In genomic region chr15:63391669-63392354, GRCh38 we compare ENCODE assay signal across 18 cellular contexts. TPM values are rescaled to one million over a fixed set of nuclear protein-coding genes. Genes with fewer than 3 reads are reported as not detected.
DNase-seq lines count a peak whose midpoint lies in the region; ATAC-seq and TF ChIP-seq lines count a peak whose summit lies in the region.
"Had no signal": no experiment of that assay in that cellular context is flagged by ENCODE, and none has a peak within 500 bp of the region (broad histone marks: within the 10 kb centered on the region; RNA-seq: fewer than 3 reads in every experiment).

No MANE protein-coding gene starts in this region.

- no peaks in the 10 kb centered on the region for H3K9me3 Mint-ChIP-seq in activated T-cell treated with anti-CD3 and anti-CD28 coated beads, Interleukin-2, amount 50 U/mL, for 24 hours
- H3K9me3 Mint-ChIP-seq in stimulated activated naive CD8-positive, alpha-beta T cell treated with anti-CD3 and anti-CD28 coated beads, Interleukin-15, amount 100 ng/mL, for 72 hours, result no peaks in the 10 kb centered on the region
- no peaks in the 10 kb centered on the region for H3K9me3 Mint-ChIP-seq in activated CD4-positive, alpha-beta memory T cell treated with anti-CD3 and anti-CD28 coated beads for 36 hours
- H3K9me3 Mint-ChIP-seq: CD8-positive, alpha-beta T cell; IgD-negative memory B cell had no signal

- no peak for ATAC-seq in RWPE2 (ENCODE audit: low read depth)
- ATAC-seq in stimulated activated naive CD8-positive, alpha-beta T cell treated with anti-CD3 and anti-CD28 coated beads, Interleukin-15, amount 100 ng/mL, for 72 hours, result no peak
- no peak for ATAC-seq in upper lobe of left lung (ENCODE audit: low FRiP score in 2 of 2)

- POLR2A ChIA-PET in activated CD4-positive, alpha-beta memory T cell treated with anti-CD3 and anti-CD28 coated beads for 36 hours (lab: Charles Lee), result no interaction called here

- intact Hi-C loops in activated CD4-positive, alpha-beta memory T cell treated with anti-CD3 and anti-CD28 coated beads for 36 hours (cut with micrococcal nuclease), result no loop called here

- no peaks in the 10 kb centered on the region for H3K36me3 Mint-ChIP-seq in activated T-cell treated with anti-CD3 and anti-CD28 coated beads, Interleukin-2, amount 50 U/mL, for 24 hours (ENCODE audit: low read depth)
- no peaks in the 10 kb centered on the region for H3K36me3 Mint-ChIP-seq in activated CD4-positive, alpha-beta memory T cell treated with anti-CD3 and anti-CD28 coated beads for 36 hours
- H3K36me3 Mint-ChIP-seq: CD8-positive, alpha-beta T cell; IgD-negative memory B cell had no signal

- H3K27me3 ChIP-seq in RWPE2 (ENCODE audit: insufficient read depth, poor library complexity, severe bottlenecking), result no peaks in the 10 kb centered on the region
- no peaks in the 10 kb centered on the region for H3K27me3 ChIP-seq in upper lobe of left lung

- H3K4me1 ChIP-seq in RWPE2 (ENCODE audit: insufficient read depth, poor library complexity, severe bottlenecking) (peaks cover 8% of the 10 kb centered on the region), upper lobe of left lung (peaks cover 0 to 19% (median 8%) of the 10 kb centered on the region in 4 donors)

- H3K36me3 ChIP-seq in RWPE2 (ENCODE audit: low read depth) (no peaks in the 10 kb centered on the region), upper lobe of left lung (no peaks in the 10 kb centered on the region)

- no peak for TF ChIP-seq EP300 in upper lobe of left lung (IDR thresholded peaks at IDR 0.05)

- WGBS in upper lobe of left lung, 2 donors, result 81 to 90% methylated on average over 6 of the region's 6 CpGs

- H3K4me3 ChIP-seq in RWPE2 (ENCODE audit: severe bottlenecking) (no peak overlapping the region), coronary artery (no peak overlapping the region), upper lobe of left lung (no peak overlapping the region)

- no peak overlapping the region for H3K4me3 Mint-ChIP-seq in activated T-cell treated with anti-CD3 and anti-CD28 coated beads, Interleukin-2, amount 50 U/mL, for 24 hours
- H3K4me3 Mint-ChIP-seq in stimulated activated naive CD8-positive, alpha-beta T cell treated with anti-CD3 and anti-CD28 coated beads, Interleukin-15, amount 100 ng/mL, for 72 hours, result no peak overlapping the region
- no peak overlapping the region for H3K4me3 Mint-ChIP-seq in activated CD4-positive, alpha-beta memory T cell treated with anti-CD3 and anti-CD28 coated beads for 36 hours
- H3K4me3 Mint-ChIP-seq: B cell, IgD-negative memory B cell had no signal

- CTCF ChIA-PET in activated CD4-positive, alpha-beta memory T cell treated with anti-CD3 and anti-CD28 coated beads for 36 hours (lab: Charles Lee), result no interaction called here

- H3K27ac Mint-ChIP-seq in activated T-cell treated with anti-CD3 and anti-CD28 coated beads, Interleukin-2, amount 50 U/mL, for 24 hours, result no peak overlapping the region
- no peak overlapping the region for H3K27ac Mint-ChIP-seq in stimulated activated naive CD8-positive, alpha-beta T cell treated with anti-CD3 and anti-CD28 coated beads, Interleukin-15, amount 100 ng/mL, for 72 hours
- no peak overlapping the region for H3K27ac Mint-ChIP-seq in activated CD4-positive, alpha-beta memory T cell treated with anti-CD3 and anti-CD28 coated beads for 36 hours
- H3K27ac Mint-ChIP-seq: B cell had no signal

- peak overlapping the region; percentile 33; the same call in 1 of the 2 replicates for H3K27ac ChIP-seq in C4-2B
- no peak overlapping the region for H3K27ac ChIP-seq in RWPE2 (ENCODE audit: poor library complexity, severe bottlenecking)
- H3K27ac ChIP-seq in coronary artery, result no peak overlapping the region
- H3K27ac ChIP-seq in upper lobe of left lung, result no peak overlapping the region
- H3K27ac ChIP-seq: RWPE1 had no signal

- TF ChIP-seq CTCF in C4-2B (conservative IDR thresholded peaks at IDR 0.05) (no peak), RWPE2 (IDR thresholded peaks at IDR 0.05; ENCODE audit: poor library complexity, severe bottlenecking) (no peak), coronary artery (IDR thresholded peaks at IDR 0.05) (no peak), upper lobe of left lung (IDR thresholded peaks at IDR 0.05) (no peak)

- TF ChIP-seq POLR2A in upper lobe of left lung (IDR thresholded peaks at IDR 0.05), result no peak

- H3K9me3 ChIP-seq in RWPE2 (ENCODE audit: severe bottlenecking), result no peaks in the 10 kb centered on the region
- H3K9me3 ChIP-seq in upper lobe of left lung, result no peaks in the 10 kb centered on the region

- DNase-seq in CD1c-positive myeloid dendritic cell (ENCODE audit: extremely low spot score), result peak; percentile 18
- peak; percentile 52 for DNase-seq in RWPE2 (ENCODE audit: low spot score)
- peak; percentile 47 for DNase-seq in coronary artery (ENCODE audit: low spot score)
- no peak for DNase-seq in activated T-cell treated with anti-CD3 and anti-CD28 coated beads, Interleukin-2, amount 50 U/mL, for 24 hours
- DNase-seq in stimulated activated naive CD8-positive, alpha-beta T cell treated with anti-CD3 and anti-CD28 coated beads, Interleukin-15, amount 100 ng/mL, for 72 hours, result no peak
- no peak for DNase-seq in activated CD4-positive, alpha-beta memory T cell treated with anti-CD3 and anti-CD28 coated beads for 36 hours
- DNase-seq in upper lobe of left lung, result no peak
- DNase-seq: DND-41; NCI-H1417 treated with DMSO at 0.1 percent for 48 hours; NCI-H1930; NCI-H2171 treated with DMSO at 0.1 percent for 48 hours; NCI-H446 treated with DMSO at 0.1 percent for 48 hours; NK-92 treated with Interleukin-12 subunit alpha and Interleukin-12 subunit beta, amount 100 ng/mL, for 24 hours had no signal

- H3K4me1 Mint-ChIP-seq in activated T-cell treated with anti-CD3 and anti-CD28 coated beads, Interleukin-2, amount 50 U/mL, for 24 hours (ENCODE audit: low read depth), result peaks cover 13% of the 10 kb centered on the region
- peaks cover 15% of the 10 kb centered on the region for H3K4me1 Mint-ChIP-seq in stimulated activated naive CD8-positive, alpha-beta T cell treated with anti-CD3 and anti-CD28 coated beads, Interleukin-15, amount 100 ng/mL, for 72 hours
- peaks cover 7% of the 10 kb centered on the region for H3K4me1 Mint-ChIP-seq in activated CD4-positive, alpha-beta memory T cell treated with anti-CD3 and anti-CD28 coated beads for 36 hours (ENCODE audit: low read depth)
- H3K4me1 Mint-ChIP-seq: B cell had no signal

- H3K27me3 Mint-ChIP-seq in activated T-cell treated with anti-CD3 and anti-CD28 coated beads, Interleukin-2, amount 50 U/mL, for 24 hours, result peaks cover 31% of the 10 kb centered on the region
- no peaks in the 10 kb centered on the region for H3K27me3 Mint-ChIP-seq in stimulated activated naive CD8-positive, alpha-beta T cell treated with anti-CD3 and anti-CD28 coated beads, Interleukin-15, amount 100 ng/mL, for 72 hours
- H3K27me3 Mint-ChIP-seq in activated CD4-positive, alpha-beta memory T cell treated with anti-CD3 and anti-CD28 coated beads for 36 hours, result peaks cover 31% of the 10 kb centered on the region

RNA-seq across cellular contexts. Expression of gene CA12, which starts 10.2 kb away (rescaled TPM):
- under 1 TPM; 0.07 to 0.10 TPM for total RNA-seq in activated CD4-positive, alpha-beta memory T cell treated with anti-CD3 and anti-CD28 coated beads for 36 hours
- 10 to 100 TPM in 1 of 6 donors, 1 to 10 TPM in 5; 2.2 to 14.6 (median 6.4) TPM for total RNA-seq in upper lobe of left lung
- total RNA-seq: B cell; CD8-positive, alpha-beta T cell had no signal

Comparison
In these comparisons a context has a peak if more than half of its experiments do, and no peak if none do; other contexts are left out.
1. DNase-seq: peak in CD1c-positive myeloid dendritic cell (single experiment), RWPE2 (single experiment) and coronary artery (single experiment); none in activated T-cell treated with anti-CD3 and anti-CD28 coated beads, Interleukin-2, amount 50 U/mL, for 24 hours (single experiment), stimulated activated naive CD8-positive, alpha-beta T cell treated with anti-CD3 and anti-CD28 coated beads, Interleukin-15, amount 100 ng/mL, for 72 hours (0 of 2), activated CD4-positive, alpha-beta memory T cell treated with anti-CD3 and anti-CD28 coated beads for 36 hours (single experiment) and upper lobe of left lung (0 of 2).